In the genomic region with DNA sequence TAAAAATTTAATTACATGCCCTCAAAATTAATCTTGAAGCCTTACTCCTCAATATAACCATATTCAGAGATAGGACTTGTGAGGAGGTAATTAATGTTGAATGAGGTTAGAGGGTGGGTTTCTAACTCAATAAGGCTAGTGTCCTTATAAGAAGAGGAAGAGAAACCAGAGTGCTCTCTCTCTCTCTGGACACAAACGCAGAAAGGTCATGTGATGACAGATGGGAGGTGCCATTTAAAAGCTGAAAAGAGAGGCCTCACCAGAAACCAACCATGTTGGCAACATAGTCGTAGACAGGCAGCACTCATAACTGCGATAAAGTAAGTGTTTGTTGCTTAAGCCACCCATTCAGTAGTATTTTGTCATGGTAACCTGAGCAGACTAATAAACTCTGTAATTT, we compare ENCODE assay signal across 16 cellular contexts.
"Had no signal": no experiment of that assay in that cellular context is flagged by ENCODE, and none has a peak within 500 bp of the region (broad histone marks: within the 10 kb centered on the region; RNA-seq: fewer than 3 reads in every experiment).

No MANE protein-coding gene starts in this region.

- H3K4me1 ChIP-seq: gastroesophageal sphincter, left ventricle myocardium inferior, psoas muscle, right lobe of liver, transverse colon had no signal

- H3K36me3 ChIP-seq: gastroesophageal sphincter, left ventricle myocardium inferior, right lobe of liver, transverse colon had no signal

- H3K27ac ChIP-seq: coronary artery, gastroesophageal sphincter, left ventricle myocardium inferior, psoas muscle, right lobe of liver, transverse colon had no signal

- H3K27me3 ChIP-seq: gastroesophageal sphincter, right lobe of liver, transverse colon had no signal

- ATAC-seq: gastroesophageal sphincter; psoas muscle; right lobe of liver; stimulated activated naive B cell treated with anti-CD40 and anti-IgM and Interleukin-4, amounts not matched to agents 10 μg/mL and 1 μg/mL and 100 μg/mL, for 72 hours had no signal

- DNase-seq: activated CD4-positive, alpha-beta T cell treated with anti-CD3 and anti-CD28 coated beads, Interleukin-2, amount 50 U/mL, for 1 hour; activated CD4-positive, CD25-positive, alpha-beta regulatory T cell; activated T-cell treated with anti-CD3 and anti-CD28 coated beads for 4 hours; central memory CD4-positive, alpha-beta T cell; effector CD8-positive, alpha-beta T cell; kidney; left ventricle myocardium inferior; mesendoderm; nephron progenitor cell; psoas muscle; right lobe of liver; stimulated activated naive B cell treated with anti-CD40 and anti-IgM and Interleukin-4, amounts not matched to agents 10 μg/mL and 1 μg/mL and 100 μg/mL, for 72 hours; substantia nigra; transverse colon had no signal

- H3K4me3 ChIP-seq: coronary artery, gastroesophageal sphincter, left ventricle myocardium inferior, psoas muscle, right lobe of liver, transverse colon had no signal

- H3K9me3 ChIP-seq: right lobe of liver, transverse colon had no signal
